8 cellular contexts compared by ENCODE assay signal in the genomic region with DNA sequence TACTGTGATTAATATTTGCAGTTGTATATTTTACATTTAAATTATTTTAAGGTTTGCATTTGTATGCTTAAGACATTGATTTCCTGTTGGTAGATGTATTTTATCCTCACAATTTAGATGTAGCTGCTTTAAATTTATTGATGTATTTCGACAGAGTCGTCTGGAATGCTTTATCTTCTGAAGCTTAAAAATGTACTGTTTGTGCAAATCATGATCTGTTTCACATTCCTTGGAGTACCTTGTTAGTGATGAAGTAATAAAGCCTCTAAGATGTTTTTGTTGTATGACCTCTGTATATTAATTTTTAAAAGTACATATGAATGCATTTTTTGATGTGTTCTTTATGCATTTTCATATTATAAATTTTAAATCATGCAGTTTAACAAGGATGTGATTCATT. TPM values are rescaled to one million over a fixed set of nuclear protein-coding genes. Genes with fewer than 3 reads are reported as not detected.
DNase-seq lines count a peak whose midpoint lies in the region; ATAC-seq and TF ChIP-seq lines count a peak whose summit lies in the region.

No MANE protein-coding gene starts in this region.

- H3K36me3 Mint-ChIP-seq in mesothelial cell of epicardium: peaks cover 18% of the 10 kb centered on the region

- H3K4me3 Mint-ChIP-seq in mesothelial cell of epicardium: peak overlapping the region; percentile 90

- in situ Hi-C loops in brain microvascular endothelial cell (cut with HindIII; ENCODE audit: low pct_ligation_motif_present, low sequenced_read_pairs): no loop called here

- peak overlapping the region; percentile 44 for H3K4me3 ChIP-seq in HL-60 (replicated peaks; ENCODE audit: insufficient read depth, low read length)
- H3K4me3 ChIP-seq in brain microvascular endothelial cell (ENCODE audit: low read depth, low read length): peak overlapping the region; percentile 73

- no peak for ATAC-seq in HG03108 (IDR thresholded peaks at IDR 0.05; ENCODE audit: unreplicated experiment)

- no peaks in the 10 kb centered on the region for H3K27me3 ChIP-seq in HL-60 (ENCODE audit: insufficient read depth, poor library complexity, severe bottlenecking)
- H3K27me3 ChIP-seq in brain microvascular endothelial cell (replicated peaks): no peaks in the 10 kb centered on the region

- TF ChIP-seq CTCF in 22Rv1 (IDR thresholded peaks at IDR 0.05): no peak
- no peak for TF ChIP-seq CTCF in HL-60 (IDR thresholded peaks at IDR 0.05; ENCODE audit: insufficient read depth, low read length)
- TF ChIP-seq CTCF in brain microvascular endothelial cell (IDR thresholded peaks at IDR 0.05; ENCODE audit: low read depth, low read length, missing control alignments): no peak
- no peak for TF ChIP-seq CTCF in mesothelial cell of epicardium (IDR thresholded peaks at IDR 0.05; ENCODE audit: unreplicated experiment)

- peak overlapping the region; percentile 99 for H3K27ac ChIP-seq in 22Rv1
- peak overlapping the region; percentile 99 for H3K27ac ChIP-seq in HL-60 (replicated peaks)
- peak overlapping the region; percentile 98 for H3K27ac ChIP-seq in brain microvascular endothelial cell

- H3K27ac Mint-ChIP-seq in mesothelial cell of epicardium: peak overlapping the region; percentile 90

- no peaks in the 10 kb centered on the region for H3K27me3 Mint-ChIP-seq in mesothelial cell of epicardium (ENCODE audit: low read depth)

- H3K4me1 Mint-ChIP-seq in mesothelial cell of epicardium: peaks cover 44% of the 10 kb centered on the region

- DNase-seq in HL-60 (ENCODE audit: low read depth in 1 of 2, low spot score in 1 of 2) (no peak), brain microvascular endothelial cell (no peak), mesothelial cell of epicardium (ENCODE audit: low spot score in 2 of 2, unreplicated experiment in 2 of 2) (no peak), islet precursor cell (no peak), SKM-1 (lab: John Stamatoyannopoulos, UW; ENCODE audit: unreplicated experiment) (no peak), inferior parietal cortex (ENCODE audit: extremely low spot score) (no peak)

- H3K9me3 Mint-ChIP-seq in mesothelial cell of epicardium: peaks cover 8% of the 10 kb centered on the region

- peaks cover 12% of the 10 kb centered on the region for H3K36me3 ChIP-seq in brain microvascular endothelial cell (replicated peaks)

RNA-seq across cellular contexts. Expression of a gene that starts 1.9 kb away (rescaled TPM):
- total RNA-seq in mesothelial cell of epicardium: 178 to 183 TPM (median 180 TPM) in 3 replicates
